In genomic region chr2:64238799-64239198, GRCh38 we compare ENCODE assay signal across 26 cellular contexts.
"Had no signal": no experiment of that assay in that cellular context is flagged by ENCODE, and none has a peak within 500 bp of the region (broad histone marks: within the 10 kb centered on the region; RNA-seq: fewer than 3 reads in every experiment).

No MANE protein-coding gene starts in this region.

- ATAC-seq: naive thymus-derived CD8-positive, alpha-beta T cell; natural killer cell treated with Interleukin-12 subunit alpha and Interleukin-12 subunit beta and Interleukin-15 and Interleukin-18, amount 100 ng/mL, for 72 hours; pancreas; right lobe of liver; stimulated activated effector memory CD8-positive, alpha-beta T cell treated with anti-CD3 and anti-CD28 coated beads, Interleukin-12 subunit alpha, Interleukin-12 subunit beta, amount 100 ng/mL, for 72 hours; stimulated activated naive B cell treated with anti-CD40 and anti-IgM and Interleukin-4, amounts not matched to agents 10 μg/mL and 1 μg/mL and 100 μg/mL, for 72 hours had no signal

- H3K9me3 ChIP-seq: neutrophil, pancreas, prostate gland, right atrium auricular region, right lobe of liver, sigmoid colon, stomach, thoracic aorta, thyroid gland, tibial nerve, upper lobe of left lung, uterus had no signal

- H3K27ac ChIP-seq: neutrophil, pancreas, prostate gland, right lobe of liver, sigmoid colon, thoracic aorta, thyroid gland, tibial nerve, upper lobe of left lung had no signal

- H3K36me3 ChIP-seq: neutrophil, pancreas, prostate gland, right atrium auricular region, right lobe of liver, sigmoid colon, stomach, thoracic aorta, thyroid gland, tibial nerve, upper lobe of left lung, uterus had no signal

- H3K4me1 ChIP-seq: pancreas, prostate gland, thyroid gland, upper lobe of left lung, uterus had no signal

- H3K27me3 ChIP-seq: neutrophil, pancreas, right atrium auricular region, right lobe of liver, sigmoid colon, stomach, thyroid gland, tibial nerve, upper lobe of left lung, uterus had no signal

- DNase-seq: naive thymus-derived CD8-positive, alpha-beta T cell; nephron progenitor cell; nucleus accumbens; pancreas; retina; right lobe of liver; sigmoid colon; small intestine; stimulated activated CD4-positive, alpha-beta T cell treated with anti-CD3 and anti-CD28 coated beads, Interleukin-15, amount 100 ng/mL, for 24 hours; stimulated activated CD4-positive, alpha-beta T cell treated with anti-CD3 and anti-CD28 coated beads, Interleukin-2, amount 100 ng/mL, for 24 hours; stimulated activated CD4-positive, alpha-beta T cell treated with anti-CD3 and anti-CD28 coated beads, Interleukin-2, amount 100 ng/mL, for 48 hours; stimulated activated CD4-positive, alpha-beta T cell treated with anti-CD3 and anti-CD28 coated beads, Interleukin-4, amount 100 ng/mL, for 24 hours; stimulated activated naive B cell treated with anti-CD40 and anti-IgM and Interleukin-4, amounts not matched to agents 10 μg/mL and 1 μg/mL and 100 μg/mL, for 72 hours; stimulated activated naive CD4-positive, alpha-beta T cell treated with Interleukin-2 at 50 U/mL for 16 hours; stomach; thyroid gland; trophoblast cell; upper lobe of left lung; uterus had no signal

- H3K4me3 ChIP-seq: pancreas, prostate gland, right atrium auricular region, right lobe of liver, sigmoid colon, stomach, thoracic aorta, thyroid gland, tibial nerve, upper lobe of left lung, uterus had no signal
